11 cellular contexts compared by ENCODE assay signal in genomic region chr6:145544031-145544430, GRCh38.
A peak's percentile ranks its signal among the peaks of the same experiment; 100 is the strongest.
DNase-seq lines count a peak whose midpoint lies in the region; FAIRE-seq and TF ChIP-seq lines count a peak whose summit lies in the region.
"Had no signal": no experiment of that assay in that cellular context is flagged by ENCODE, and none has a peak within 500 bp of the region (broad histone marks: within the 10 kb centered on the region; RNA-seq: fewer than 3 reads in every experiment).

No MANE protein-coding gene starts in this region.

- H3K27ac ChIP-seq in RWPE1, result no peak overlapping the region; the same call in 1 of the 2 replicates
- H3K27ac ChIP-seq: ovary, SJSA1 had no signal

- no peak for TF ChIP-seq CTCF in RWPE1 (conservative IDR thresholded peaks at IDR 0.05; ENCODE audit: low read depth)

- CTCF ChIA-PET in RWPE1 (lab: Yijun Ruan, JAX), result interaction anchor here (0.7 kb wide), 1 partner anchor 21 kb away, joined by 3 read pairs; no protein-coding TSS in a partner anchor

- H3K4me3 ChIP-seq in skeletal muscle cell (ENCODE audit: low read depth, low read length), result no peak overlapping the region
- H3K4me3 ChIP-seq: lung, ovary, SJSA1 had no signal

- peak; percentile 22 for DNase-seq in H54 (ENCODE audit: insufficient read length, low spot score)
- peak; percentile 77 for DNase-seq in RWPE1 (ENCODE audit: low spot score)
- peak; percentile 20 for DNase-seq in fibroblast of peridontal ligament (ENCODE audit: extremely low read depth)
- peak; percentile 86 for DNase-seq in skeletal muscle cell (ENCODE audit: low read depth)
- no peak for DNase-seq in GOT3 (lab: John Stamatoyannopoulos, UW)
- no peak for DNase-seq in SKM-1 treated with dmso at 0.1 percent for 144 hours (lab: John Stamatoyannopoulos, UW; ENCODE audit: unreplicated experiment)
- no peak for DNase-seq in activated T-cell treated with anti-CD3 and anti-CD28 coated beads, Interleukin-2, amount 50 U/mL, for 1 hour
- DNase-seq: activated T-cell treated with anti-CD3 and anti-CD28 coated beads, Interleukin-2, amount 50 U/mL, for 72 hours; ovary had no signal

- POLR2A ChIA-PET in RWPE1 (lab: Yijun Ruan, JAX; ENCODE audit: low non-redundant PET), result no interaction called here

- TF ChIP-seq POLR2A in H54 (IDR thresholded peaks at IDR 0.05; ENCODE audit: low read depth, low read length), result no peak

- FAIRE-seq in H54 (lab: Jason Lieb, UNC), result peak; percentile 89

Comparison
In these comparisons a context has a peak if more than half of its experiments do, and no peak if none do; other contexts are left out.
1. DNase-seq: peak in H54 (single experiment), RWPE1 (single experiment), fibroblast of peridontal ligament (single experiment) and skeletal muscle cell (single experiment); none in GOT3 (single experiment), SKM-1 treated with dmso at 0.1 percent for 144 hours (single experiment) and activated T-cell treated with anti-CD3 and anti-CD28 coated beads, Interleukin-2, amount 50 U/mL, for 1 hour (single experiment).